1 cellular context compared by ENCODE assay signal in the genomic region with DNA sequence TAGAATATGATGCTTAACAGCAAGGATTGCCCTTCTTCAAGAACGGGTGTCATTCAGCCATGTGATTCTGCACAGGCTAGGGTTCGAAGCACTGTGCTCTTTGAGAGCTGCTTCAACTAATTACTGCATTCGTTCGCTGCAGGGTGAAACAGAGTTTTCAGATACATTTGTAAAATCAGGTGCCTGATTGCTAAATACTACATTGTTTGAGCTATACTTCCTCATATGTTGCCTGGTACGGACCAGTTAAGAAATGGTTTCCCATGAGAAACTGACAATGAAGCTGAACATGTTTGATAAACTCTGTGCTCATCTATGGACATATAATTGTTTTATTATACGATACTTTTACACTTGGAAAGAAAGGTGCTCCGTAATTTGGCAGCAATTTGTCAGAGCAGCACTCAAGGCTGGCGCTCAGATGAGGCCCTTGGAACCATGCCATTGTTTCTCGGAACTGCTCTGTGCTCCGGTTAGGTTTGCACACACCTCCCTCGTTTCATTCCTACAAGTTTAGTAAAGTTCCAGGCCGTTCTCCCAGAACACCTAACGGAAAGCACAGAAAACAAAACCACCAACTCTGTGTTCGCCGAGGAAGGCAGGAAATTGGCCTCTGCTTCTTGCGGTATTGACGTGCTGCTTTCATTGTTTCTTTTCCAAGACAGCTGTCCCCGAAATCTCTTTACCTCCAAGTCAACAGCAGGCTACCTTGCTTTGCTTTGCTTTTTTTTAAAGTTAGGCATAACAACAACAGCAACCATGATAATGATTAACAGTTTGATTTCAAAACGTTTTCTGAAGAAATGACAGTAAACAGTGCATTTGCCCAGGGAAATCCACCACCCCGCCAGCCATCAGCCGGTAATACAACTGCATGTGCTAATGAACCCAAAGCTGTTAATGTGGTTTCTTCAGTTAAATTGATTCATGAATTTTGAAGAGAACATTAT.
TF ChIP-seq lines count a peak whose summit lies in the region.

No MANE protein-coding gene starts in this region.

TF ChIP-seq in SK-N-SH, 30 proteins besides CTCF, POLR2A, EP300 and RAD21 (continued from another document):
- TF ChIP-seq, protein P1, sequence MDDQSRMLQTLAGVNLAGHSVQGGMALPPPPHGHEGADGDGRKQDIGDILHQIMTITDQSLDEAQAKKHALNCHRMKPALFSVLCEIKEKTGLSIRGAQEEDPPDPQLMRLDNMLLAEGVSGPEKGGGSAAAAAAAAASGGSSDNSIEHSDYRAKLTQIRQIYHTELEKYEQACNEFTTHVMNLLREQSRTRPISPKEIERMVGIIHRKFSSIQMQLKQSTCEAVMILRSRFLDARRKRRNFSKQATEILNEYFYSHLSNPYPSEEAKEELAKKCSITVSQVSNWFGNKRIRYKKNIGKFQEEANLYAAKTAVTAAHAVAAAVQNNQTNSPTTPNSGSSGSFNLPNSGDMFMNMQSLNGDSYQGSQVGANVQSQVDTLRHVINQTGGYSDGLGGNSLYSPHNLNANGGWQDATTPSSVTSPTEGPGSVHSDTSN (IDR thresholded peaks at IDR 0.05), result no peak
